In genomic region chr11:68816917-68817419, GRCh38 we compare ENCODE assay signal across 15 cellular contexts. TPM values are rescaled to one million over a fixed set of nuclear protein-coding genes. Genes with fewer than 3 reads are reported as not detected.
DNase-seq lines count a peak whose midpoint lies in the region; ATAC-seq, FAIRE-seq and TF ChIP-seq lines count a peak whose summit lies in the region.
"Had no signal": no experiment of that assay in that cellular context is flagged by ENCODE, and none has a peak within 500 bp of the region (broad histone marks: within the 10 kb centered on the region; RNA-seq: fewer than 3 reads in every experiment).

No MANE protein-coding gene starts in this region.

- POLR2A ChIA-PET in activated CD4-positive, alpha-beta memory T cell treated with anti-CD3 and anti-CD28 coated beads for 36 hours (lab: Charles Lee): no interaction called here

- peak; percentile 19 to 71 for DNase-seq in activated CD4-positive, alpha-beta T cell treated with anti-CD3 and anti-CD28 coated beads for 4 hours
- no peak for DNase-seq in activated CD4-positive, alpha-beta T cell treated with anti-CD3 and anti-CD28 coated beads, Interleukin-2, amount 50 U/mL, for 1 hour
- DNase-seq in activated CD4-positive, alpha-beta memory T cell treated with anti-CD3 and anti-CD28 coated beads for 36 hours: peak; percentile 53
- DNase-seq in effector memory CD8-positive, alpha-beta T cell: peak in 1 of 3 experiments; percentile 15
- no peak for DNase-seq in stimulated activated effector memory CD8-positive, alpha-beta T cell treated with anti-CD3 and anti-CD28 coated beads, Interleukin-12 subunit alpha, Interleukin-12 subunit beta, amount 100 ng/mL, for 72 hours (ENCODE audit: low spot score in 2 of 2)
- no peak for DNase-seq in H54 (ENCODE audit: insufficient read length, low spot score)
- DNase-seq in mesenteric fat pad (ENCODE audit: low spot score): no peak
- DNase-seq: endodermal cell, heart right ventricle, lower lobe of right lung, NCI-H446 treated with DMSO at 0.1 percent for 48 hours, pancreas, SHP77, tibial artery had no signal

- H3K27me3 Mint-ChIP-seq in activated CD4-positive, alpha-beta memory T cell treated with anti-CD3 and anti-CD28 coated beads for 36 hours: no peaks in the 10 kb centered on the region
- no peaks in the 10 kb centered on the region for H3K27me3 Mint-ChIP-seq in effector memory CD8-positive, alpha-beta T cell

- no peaks in the 10 kb centered on the region for H3K9me3 Mint-ChIP-seq in activated CD4-positive, alpha-beta memory T cell treated with anti-CD3 and anti-CD28 coated beads for 36 hours
- H3K9me3 Mint-ChIP-seq in effector memory CD8-positive, alpha-beta T cell: no peaks in the 10 kb centered on the region
- no peaks in the 10 kb centered on the region for H3K9me3 Mint-ChIP-seq in stimulated activated effector memory CD8-positive, alpha-beta T cell treated with anti-CD3 and anti-CD28 coated beads, Interleukin-12 subunit alpha, Interleukin-12 subunit beta, amount 100 ng/mL, for 72 hours
- H3K9me3 Mint-ChIP-seq: endodermal cell had no signal

- no peak overlapping the region for H3K4me3 Mint-ChIP-seq in activated CD4-positive, alpha-beta memory T cell treated with anti-CD3 and anti-CD28 coated beads for 36 hours
- peak overlapping the region; percentile 60 to 65 for H3K4me3 Mint-ChIP-seq in effector memory CD8-positive, alpha-beta T cell
- peak overlapping the region; percentile 38 for H3K4me3 Mint-ChIP-seq in stimulated activated effector memory CD8-positive, alpha-beta T cell treated with anti-CD3 and anti-CD28 coated beads, Interleukin-12 subunit alpha, Interleukin-12 subunit beta, amount 100 ng/mL, for 72 hours
- H3K4me3 Mint-ChIP-seq: endodermal cell had no signal

- H3K4me1 Mint-ChIP-seq in activated CD4-positive, alpha-beta memory T cell treated with anti-CD3 and anti-CD28 coated beads for 36 hours (ENCODE audit: low read depth): peaks cover 18% of the 10 kb centered on the region
- peaks cover 26 to 27% of the 10 kb centered on the region in 2 donors for H3K4me1 Mint-ChIP-seq in effector memory CD8-positive, alpha-beta T cell (ENCODE audit: low read depth in 2 of 2)
- peaks cover 36% of the 10 kb centered on the region for H3K4me1 Mint-ChIP-seq in stimulated activated effector memory CD8-positive, alpha-beta T cell treated with anti-CD3 and anti-CD28 coated beads, Interleukin-12 subunit alpha, Interleukin-12 subunit beta, amount 100 ng/mL, for 72 hours
- H3K4me1 Mint-ChIP-seq: endodermal cell had no signal

- peak; percentile 66 for ATAC-seq in effector memory CD8-positive, alpha-beta T cell (replicated peaks)
- peak; percentile 86 for ATAC-seq in stimulated activated effector memory CD8-positive, alpha-beta T cell treated with anti-CD3 and anti-CD28 coated beads, Interleukin-12 subunit alpha, Interleukin-12 subunit beta, amount 100 ng/mL, for 72 hours
- no peak for ATAC-seq in HG02973 (IDR thresholded peaks at IDR 0.05; ENCODE audit: unreplicated experiment)
- ATAC-seq: pancreas had no signal

- no peak for FAIRE-seq in H54 (lab: Jason Lieb, UNC)
- FAIRE-seq: pancreas had no signal

- TF ChIP-seq POLR2A in H54 (IDR thresholded peaks at IDR 0.05; ENCODE audit: low read depth, low read length): no peak

- peaks cover 2% of the 10 kb centered on the region for H3K36me3 Mint-ChIP-seq in activated CD4-positive, alpha-beta memory T cell treated with anti-CD3 and anti-CD28 coated beads for 36 hours
- H3K36me3 Mint-ChIP-seq in effector memory CD8-positive, alpha-beta T cell (ENCODE audit: insufficient read depth): peaks cover 47% of the 10 kb centered on the region
- H3K36me3 Mint-ChIP-seq in stimulated activated effector memory CD8-positive, alpha-beta T cell treated with anti-CD3 and anti-CD28 coated beads, Interleukin-12 subunit alpha, Interleukin-12 subunit beta, amount 100 ng/mL, for 72 hours: peaks cover 35% of the 10 kb centered on the region

- H3K27ac Mint-ChIP-seq in activated CD4-positive, alpha-beta memory T cell treated with anti-CD3 and anti-CD28 coated beads for 36 hours: peak overlapping the region; percentile 75
- peak overlapping the region; percentile 89 to 95 for H3K27ac Mint-ChIP-seq in effector memory CD8-positive, alpha-beta T cell
- peak overlapping the region; percentile 95 for H3K27ac Mint-ChIP-seq in stimulated activated effector memory CD8-positive, alpha-beta T cell treated with anti-CD3 and anti-CD28 coated beads, Interleukin-12 subunit alpha, Interleukin-12 subunit beta, amount 100 ng/mL, for 72 hours
- H3K27ac Mint-ChIP-seq: endodermal cell had no signal

- CTCF ChIA-PET in activated CD4-positive, alpha-beta memory T cell treated with anti-CD3 and anti-CD28 coated beads for 36 hours (lab: Charles Lee): interaction anchor here (0.7 to 3.7 kb wide), 3 partner anchors 18 to 27 kb away, joined by 3 to 17 read pairs (median 3); no protein-coding TSS in a partner anchor

- intact Hi-C loops in activated CD4-positive, alpha-beta memory T cell treated with anti-CD3 and anti-CD28 coated beads for 36 hours (cut with micrococcal nuclease): no loop called here

RNA-seq across cellular contexts. Expression of gene CPT1A, which starts 24.7 kb away (rescaled TPM):
- 10 to 100 TPM; 28.8 to 32.9 TPM for total RNA-seq in activated CD4-positive, alpha-beta memory T cell treated with anti-CD3 and anti-CD28 coated beads for 36 hours
- total RNA-seq in mesenteric fat pad: 51.9 TPM

Comparison
In these comparisons a context has a peak if more than half of its experiments do, and no peak if none do; other contexts are left out.
1. DNase-seq: peak in activated CD4-positive, alpha-beta T cell treated with anti-CD3 and anti-CD28 coated beads for 4 hours (2 of 2) and activated CD4-positive, alpha-beta memory T cell treated with anti-CD3 and anti-CD28 coated beads for 36 hours (single experiment); none in activated CD4-positive, alpha-beta T cell treated with anti-CD3 and anti-CD28 coated beads, Interleukin-2, amount 50 U/mL, for 1 hour (single experiment), stimulated activated effector memory CD8-positive, alpha-beta T cell treated with anti-CD3 and anti-CD28 coated beads, Interleukin-12 subunit alpha, Interleukin-12 subunit beta, amount 100 ng/mL, for 72 hours (0 of 2), H54 (single experiment) and mesenteric fat pad (single experiment).
2. Peak in every context shown above with its lines, with median percentiles within 50 percentile points of each other: H3K27ac Mint-ChIP-seq.